9 cellular contexts compared by ENCODE assay signal in genomic region chr1:56578664-56578962, GRCh38. TPM values are rescaled to one million over a fixed set of nuclear protein-coding genes. Genes with fewer than 3 reads are reported as not detected.
DNase-seq lines count a peak whose midpoint lies in the region; ATAC-seq and TF ChIP-seq lines count a peak whose summit lies in the region.
"Had no signal": no experiment of that assay in that cellular context is flagged by ENCODE, and none has a peak within 500 bp of the region (broad histone marks: within the 10 kb centered on the region; RNA-seq: fewer than 3 reads in every experiment).

No MANE protein-coding gene starts in this region.

- peak overlapping the region; percentile 66 for H2AFZ ChIP-seq in neuron (ENCODE audit: low read depth, low read length)

- peaks cover 23% of the 10 kb centered on the region for H3K4me1 ChIP-seq in Panc1 (ENCODE audit: control insufficient read depth, insufficient read depth, low read length)
- peaks cover 8 to 54% (median 33%) of the 10 kb centered on the region in 3 donors for H3K4me1 ChIP-seq in esophagus squamous epithelium
- H3K4me1 ChIP-seq in neuron (ENCODE audit: insufficient read depth, low read length): peaks cover 34% of the 10 kb centered on the region

- intact Hi-C loops in Panc1 (cut with micrococcal nuclease; ENCODE audit: unreplicated experiment) (loop anchor here (10.0 kb wide), 2 partner anchors 164 to 1104 kb away; no protein-coding TSS in a partner anchor), esophagus squamous epithelium (cut with DNase I) (no loop called here)

- peak overlapping the region; percentile 66 to 78 for H3K4me3 ChIP-seq in Panc1 (ENCODE audit: low read depth in 2 of 2, low read length in 2 of 2)
- H3K4me3 ChIP-seq in esophagus squamous epithelium: peak overlapping the region; percentile 76 to 96 (median 85)
- peak overlapping the region; percentile 74 for H3K4me3 ChIP-seq in neuron (ENCODE audit: low read length)

- H3K27ac ChIP-seq in Panc1 (ENCODE audit: low read length): peak overlapping the region; percentile 64; the same call in 1 of the 2 replicates
- peak overlapping the region; percentile 92 to 97 (median 94) for H3K27ac ChIP-seq in esophagus squamous epithelium

- H3K27me3 ChIP-seq in Panc1 (ENCODE audit: control insufficient read depth, insufficient read depth, low read length): 0 out of 2 replicates have a peak, but pooled peaks cover 2% of the 10 kb centered on the region
- peaks cover 0 to 13% (median 0%) of the 10 kb centered on the region in 4 donors for H3K27me3 ChIP-seq in esophagus squamous epithelium
- no peaks in the 10 kb centered on the region for H3K27me3 ChIP-seq in neuron (ENCODE audit: insufficient read depth, low read length)

- POLR2A ChIA-PET in Panc1 (lab: Charles Lee): no interaction called here

- no peak for DNase-seq in Panc1 (ENCODE audit: low read depth, low spot score)
- DNase-seq in esophagus squamous epithelium (lab: John Stamatoyannopoulos, UW): no peak
- no peak for DNase-seq in DMS53 treated with DMSO at 0.1 percent for 48 hours (lab: John Stamatoyannopoulos, UW; ENCODE audit: unreplicated experiment)
- DNase-seq in SK-N-DZ (ENCODE audit: low spot score): no peak
- DNase-seq in NCI-H748 treated with DMSO at 0.1 percent for 48 hours (lab: John Stamatoyannopoulos, UW): no peak

- CTCF ChIA-PET in Panc1 (lab: Charles Lee): no interaction called here

- H3K36me3 ChIP-seq in Panc1 (ENCODE audit: control insufficient read depth, insufficient read depth, low read length) (peaks cover 2% of the 10 kb centered on the region; the same call in 1 of the 2 replicates), esophagus squamous epithelium (no peaks in the 10 kb centered on the region), neuron (ENCODE audit: insufficient read depth, low read length) (no peaks in the 10 kb centered on the region)

- no TSS peak for BruUV-seq in Panc1 (replicated peaks; lab: Mats Ljungman, UMichigan)

- peak; percentile 47 for ATAC-seq in GM18498 (IDR thresholded peaks at IDR 0.05; ENCODE audit: unreplicated experiment)
- ATAC-seq in Panc1: peak; percentile 68
- ATAC-seq in HG03097 (IDR thresholded peaks at IDR 0.05; ENCODE audit: low FRiP score, unreplicated experiment): no peak

- in situ Hi-C loops in Panc1 (cut with HindIII; ENCODE audit: low pct_unique_long_range_greater_than_20kb, low sequenced_read_pairs): no loop called here

- TF ChIP-seq CTCF in Panc1 (IDR thresholded peaks at IDR 0.05): no peak
- TF ChIP-seq CTCF in esophagus squamous epithelium (IDR thresholded peaks at IDR 0.05): no peak

- no peak for TF ChIP-seq POLR2A in esophagus squamous epithelium (IDR thresholded peaks at IDR 0.05)

- 0% methylated on average over 4 of the region's 33 CpGs; no CpG with 5 or more reads in 1 of the 2 donors for WGBS in esophagus squamous epithelium, 2 donors

- H3K9me3 ChIP-seq in Panc1 (ENCODE audit: control insufficient read depth, insufficient read depth, low read depth, low read length) (no peaks in the 10 kb centered on the region), esophagus squamous epithelium (no peaks in the 10 kb centered on the region), neuron (ENCODE audit: low read length) (peaks cover 1% of the 10 kb centered on the region)

RNA-seq across cellular contexts. Expression of gene PLPP3, which starts 0.8 kb away (rescaled TPM):
- total RNA-seq in Panc1 (2021; ENCODE audit: unreplicated experiment): 8.2 TPM
- 7.4 TPM for polyA plus RNA-seq in Panc1 (2012; ENCODE audit: insufficient read length)
- total RNA-seq in esophagus squamous epithelium: 100 to 1,000 TPM in 1 of 4 donors, 10 to 100 TPM in 3; 16.5 to 116 (median 33.5) TPM
- polyA plus RNA-seq in SK-N-DZ (2014; cell fraction: cytosol; rRNA removed): 4.7 and 5.0 TPM in 2 replicates
- polyA plus RNA-seq in SK-N-DZ (2014; cell fraction: nucleus; rRNA removed): 2.2 and 2.4 TPM in 2 replicates
- total RNA-seq: T-helper 1 cell treated with Interleukin-12 subunit alpha and Interleukin-12 subunit beta and Interleukin-4 antibody, amounts not matched to agents 30 ng/mL and 1 ng/mL, for 36 hours had no signal
